In the genomic region with DNA sequence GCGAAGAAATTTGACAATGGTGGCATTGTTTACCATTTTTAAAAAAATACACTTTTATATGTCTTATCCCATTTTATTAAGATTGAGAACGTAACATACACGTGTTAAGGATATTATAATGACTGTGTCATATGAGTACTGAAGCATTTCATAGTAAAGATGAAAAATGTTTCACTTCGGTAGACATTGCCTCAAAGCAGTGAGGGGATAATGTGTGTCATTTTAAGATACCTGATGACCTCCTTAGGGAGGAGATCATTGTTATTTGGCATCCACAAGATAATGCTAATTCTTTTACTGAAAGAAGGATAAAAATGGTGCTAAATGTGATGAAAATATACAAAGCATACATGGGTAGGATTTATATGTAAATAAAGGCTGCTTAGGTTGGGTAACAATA, we compare ENCODE assay signal across 30 cellular contexts.
"Had no signal": no experiment of that assay in that cellular context is flagged by ENCODE, and none has a peak within 500 bp of the region (broad histone marks: within the 10 kb centered on the region; RNA-seq: fewer than 3 reads in every experiment).

No MANE protein-coding gene starts in this region.

- H3K4me1 ChIP-seq: adrenal gland, ascending aorta, breast epithelium had no signal

- H3K27ac ChIP-seq: adrenal gland, ascending aorta, body of pancreas, brain microvascular endothelial cell, breast epithelium, cardiac muscle cell had no signal

- H3K27me3 ChIP-seq: ascending aorta, body of pancreas, brain microvascular endothelial cell, breast epithelium, cardiac muscle cell had no signal

- H3K36me3 ChIP-seq: adrenal gland, brain microvascular endothelial cell, breast epithelium, cardiac muscle cell had no signal

- DNase-seq: activated effector memory CD4-positive, alpha-beta T cell treated with anti-CD3 and anti-CD28 coated beads, Interleukin-2, amount 50 U/mL, for 16 hours; activated effector memory CD4-positive, alpha-beta T cell treated with Interleukin-2 at 50 U/mL for 16 hours; activated gamma-delta T cell; activated gamma-delta T cell treated with Interleukin-2 at 50 U/mL for 16 hours; activated naive CD4-positive, alpha-beta T cell; activated naive CD4-positive, alpha-beta T cell treated with anti-CD3 and anti-CD28 coated beads for 36 hours; activated naive CD4-positive, alpha-beta T cell treated with anti-CD3 and anti-CD28 coated beads, Interleukin-2, amount 10 ng/mL, durations not matched to agents 7 days and 5 days; activated naive CD4-positive, alpha-beta T cell treated with anti-CD3 and anti-CD28 coated beads, Interleukin-2, amount 50 U/mL, for 16 hours; activated naive CD4-positive, alpha-beta T cell treated with Interleukin-2 at 50 U/mL for 16 hours; activated naive CD8-positive, alpha-beta T cell treated with anti-CD3 and anti-CD28 coated beads for 36 hours; activated naive CD8-positive, alpha-beta T cell treated with anti-CD3 and anti-CD28 coated beads, Interleukin-2, amount 10 ng/mL, durations not matched to agents 7 days and 5 days; activated naive CD8-positive, alpha-beta T cell treated with anti-CD3 and anti-CD28 coated beads, Interleukin-2, amount 50 U/mL, for 24 hours; activated T-cell treated with anti-CD3 and anti-CD28 coated beads, Interleukin-2, amount 50 U/mL, for 1 hour; activated T-cell treated with anti-CD3 and anti-CD28 coated beads, Interleukin-2, amount 50 U/mL, for 24 hours; activated T-cell treated with anti-CD3 and anti-CD28 coated beads, Interleukin-2, amount 50 U/mL, for 4 hours; activated T-cell treated with anti-CD3 and anti-CD28 coated beads, Interleukin-2, amount 50 U/mL, for 48 hours; activated T-cell treated with anti-CD3 and anti-CD28 coated beads, Interleukin-2, amount 50 U/mL, for 72 hours; adrenal gland; amniotic stem cell; amygdala; anterior cingulate cortex; aorta; body of pancreas; brain microvascular endothelial cell; caudate nucleus; central memory CD4-positive, alpha-beta T cell; cerebellar nuclear complex had no signal

- H3K4me3 ChIP-seq: adrenal gland, ascending aorta, body of pancreas, breast epithelium, cardiac muscle cell had no signal

- H3K9me3 ChIP-seq: adrenal gland, ascending aorta, body of pancreas, breast epithelium had no signal
